ENCODE assay signal across 18 cellular contexts in genomic region chr1:61215676-61216289, GRCh38.
"Had no signal": no experiment of that assay in that cellular context is flagged by ENCODE, and none has a peak within 500 bp of the region (broad histone marks: within the 10 kb centered on the region; RNA-seq: fewer than 3 reads in every experiment).

No MANE protein-coding gene starts in this region.

- DNase-seq: activated CD4-positive, alpha-beta memory T cell treated with anti-CD3 and anti-CD28 coated beads for 36 hours; activated CD4-positive, alpha-beta T cell treated with anti-CD3 and anti-CD28 coated beads for 1 hour; activated gamma-delta T cell treated with Interleukin-2 at 50 U/mL for 16 hours; activated naive CD8-positive, alpha-beta T cell treated with anti-CD3 and anti-CD28 coated beads for 36 hours; activated T-cell treated with anti-CD3 and anti-CD28 coated beads, Interleukin-2, amount 50 U/mL, for 72 hours; heart right ventricle; naive thymus-derived CD4-positive, alpha-beta T cell; stimulated activated CD4-positive, alpha-beta T cell treated with anti-CD3 and anti-CD28 coated beads, Interleukin-2, amount 100 ng/mL, for 48 hours; stimulated activated naive CD4-positive, alpha-beta T cell treated with Interleukin-2 at 50 U/mL for 16 hours; T-cell; T1000; upper lobe of right lung had no signal

- H3K4me3 ChIP-seq: breast epithelium, heart right ventricle, lung, suprapubic skin, upper lobe of right lung had no signal

- FAIRE-seq: endothelial cell of umbilical vein, frontal cortex, keratinocyte had no signal
